ENCODE assay signal across 1 cellular context in the genomic region with DNA sequence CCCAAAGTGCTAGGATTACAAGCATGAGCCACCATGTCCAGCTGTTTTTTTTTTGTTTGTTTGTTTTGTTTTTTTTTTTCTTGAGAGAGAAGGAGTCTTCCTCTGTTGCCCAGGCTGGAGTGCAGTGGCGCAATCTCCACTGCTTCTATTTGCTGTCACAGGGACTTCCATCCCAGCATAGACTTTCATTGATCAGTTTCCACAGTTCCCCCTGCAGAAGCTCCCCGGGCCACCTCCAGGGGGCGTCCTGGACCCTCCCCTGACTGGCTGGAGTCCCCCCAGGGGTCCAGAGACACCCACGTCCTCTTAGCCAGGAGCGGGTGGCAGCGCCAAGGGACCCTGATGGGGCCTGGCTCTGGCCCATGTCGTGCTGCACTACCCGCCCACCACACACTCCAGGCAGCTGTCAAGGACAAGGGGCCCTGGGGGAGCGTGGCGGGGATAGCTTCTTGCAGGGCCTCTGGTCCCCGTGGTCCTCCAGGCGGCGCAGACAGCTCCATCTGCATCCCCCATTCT.
TF ChIP-seq lines count a peak whose summit lies in the region.

No MANE protein-coding gene starts in this region.

TF ChIP-seq in K562, 482 proteins besides CTCF, POLR2A, EP300 and RAD21:
- TF ChIP-seq SETDB1 (IDR thresholded peaks at IDR 0.05; ENCODE audit: low read length) (no peak), EGR1 (conservative IDR thresholded peaks at IDR 0.05) (peak; percentile 37; the same call in 1 of the 2 replicates), NFXL1 (CRISPR knock-in tag; IDR thresholded peaks at IDR 0.05) (no peak), TAF15 (IDR thresholded peaks at IDR 0.05; ENCODE audit: low read depth, low read length) (no peak), DACH1 (IDR thresholded peaks at IDR 0.05; ENCODE audit: partially characterized antibody) (peak; percentile 45), HNRNPH1 (optimal IDR thresholded peaks at IDR 0.05; ENCODE audit: low read depth, low read length) (no peak), SIX5 (IDR thresholded peaks at IDR 0.05; ENCODE audit: borderline replicate concordance in 1 of 2, insufficient read depth in 1 of 2, low read depth in 1 of 2, low read length in 2 of 2) (no peak), ETV6 (IDR thresholded peaks at IDR 0.05; ENCODE audit: borderline replicate concordance in 1 of 2, low read depth in 2 of 2, low read length in 1 of 2) (no peak), ETV6 (CRISPR knock-in tag; IDR thresholded peaks at IDR 0.05; ENCODE audit: borderline replicate concordance) (no peak), ZBTB7A (IDR thresholded peaks at IDR 0.05; ENCODE audit: borderline replicate concordance, control insufficient read depth, low read depth, low read length) (peak; percentile 88; the same call in 1 of the 2 replicates), ZNF583 (CRISPR knock-in tag; IDR thresholded peaks at IDR 0.05) (no peak), FOXP1 (CRISPR knock-in tag; IDR thresholded peaks at IDR 0.05) (no peak)
- TF ChIP-seq, protein P1, sequence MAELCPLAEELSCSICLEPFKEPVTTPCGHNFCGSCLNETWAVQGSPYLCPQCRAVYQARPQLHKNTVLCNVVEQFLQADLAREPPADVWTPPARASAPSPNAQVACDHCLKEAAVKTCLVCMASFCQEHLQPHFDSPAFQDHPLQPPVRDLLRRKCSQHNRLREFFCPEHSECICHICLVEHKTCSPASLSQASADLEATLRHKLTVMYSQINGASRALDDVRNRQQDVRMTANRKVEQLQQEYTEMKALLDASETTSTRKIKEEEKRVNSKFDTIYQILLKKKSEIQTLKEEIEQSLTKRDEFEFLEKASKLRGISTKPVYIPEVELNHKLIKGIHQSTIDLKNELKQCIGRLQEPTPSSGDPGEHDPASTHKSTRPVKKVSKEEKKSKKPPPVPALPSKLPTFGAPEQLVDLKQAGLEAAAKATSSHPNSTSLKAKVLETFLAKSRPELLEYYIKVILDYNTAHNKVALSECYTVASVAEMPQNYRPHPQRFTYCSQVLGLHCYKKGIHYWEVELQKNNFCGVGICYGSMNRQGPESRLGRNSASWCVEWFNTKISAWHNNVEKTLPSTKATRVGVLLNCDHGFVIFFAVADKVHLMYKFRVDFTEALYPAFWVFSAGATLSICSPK (IDR thresholded peaks at IDR 0.05; ENCODE audit: borderline replicate concordance), result no peak
- TF ChIP-seq, protein P2, sequence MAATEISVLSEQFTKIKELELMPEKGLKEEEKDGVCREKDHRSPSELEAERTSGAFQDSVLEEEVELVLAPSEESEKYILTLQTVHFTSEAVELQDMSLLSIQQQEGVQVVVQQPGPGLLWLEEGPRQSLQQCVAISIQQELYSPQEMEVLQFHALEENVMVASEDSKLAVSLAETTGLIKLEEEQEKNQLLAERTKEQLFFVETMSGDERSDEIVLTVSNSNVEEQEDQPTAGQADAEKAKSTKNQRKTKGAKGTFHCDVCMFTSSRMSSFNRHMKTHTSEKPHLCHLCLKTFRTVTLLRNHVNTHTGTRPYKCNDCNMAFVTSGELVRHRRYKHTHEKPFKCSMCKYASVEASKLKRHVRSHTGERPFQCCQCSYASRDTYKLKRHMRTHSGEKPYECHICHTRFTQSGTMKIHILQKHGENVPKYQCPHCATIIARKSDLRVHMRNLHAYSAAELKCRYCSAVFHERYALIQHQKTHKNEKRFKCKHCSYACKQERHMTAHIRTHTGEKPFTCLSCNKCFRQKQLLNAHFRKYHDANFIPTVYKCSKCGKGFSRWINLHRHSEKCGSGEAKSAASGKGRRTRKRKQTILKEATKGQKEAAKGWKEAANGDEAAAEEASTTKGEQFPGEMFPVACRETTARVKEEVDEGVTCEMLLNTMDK (IDR thresholded peaks at IDR 0.05; ENCODE audit: borderline replicate concordance, insufficient read depth, low read depth, low read length, poor library complexity, severe bottlenecking), result peak; percentile 88
